Comparison of ENCODE assay signal across 6 cellular contexts in genomic region chr11:6258571-6258998, GRCh38. TPM values are rescaled to one million over a fixed set of nuclear protein-coding genes. Genes with fewer than 3 reads are reported as not detected.
DNase-seq lines count a peak whose midpoint lies in the region; ATAC-seq and TF ChIP-seq lines count a peak whose summit lies in the region.

No MANE protein-coding gene starts in this region.

- ATAC-seq in mucosa of descending colon (peak; percentile 16), HG02973 (IDR thresholded peaks at IDR 0.05; ENCODE audit: unreplicated experiment) (no peak)
- ATAC-seq in activated CD4-positive, CD25-positive, alpha-beta regulatory T cell treated with anti-CD3 and anti-CD28 coated beads, Interleukin-2, amount 50 U/mL, for 24 hours, result no peak

- H3K27ac ChIP-seq in WERI-Rb-1, result no peak overlapping the region

- peaks cover 6% of the 10 kb centered on the region for H3K4me1 ChIP-seq in mucosa of descending colon (ENCODE audit: low read depth)

- intact Hi-C loops in mucosa of descending colon (cut with DNase I, micrococcal nuclease), result no loop called here

- TF ChIP-seq CTCF in WERI-Rb-1 (IDR thresholded peaks at IDR 0.05; ENCODE audit: low read depth, low read length) (0 out of 2 replicates have a peak, but pooled peaks have one; percentile 31), mucosa of descending colon (IDR thresholded peaks at IDR 0.05) (no peak)

- no peaks in the 10 kb centered on the region for H3K36me3 ChIP-seq in WERI-Rb-1
- H3K36me3 ChIP-seq in mucosa of descending colon (ENCODE audit: low read depth), result no peaks in the 10 kb centered on the region

- no peaks in the 10 kb centered on the region for H3K27me3 ChIP-seq in WERI-Rb-1 (ENCODE audit: insufficient read depth, low read depth, severe bottlenecking)

- H3K9me3 ChIP-seq in WERI-Rb-1 (ENCODE audit: severe bottlenecking), result peaks cover 4% of the 10 kb centered on the region
- no peaks in the 10 kb centered on the region for H3K9me3 ChIP-seq in mucosa of descending colon

- peak; percentile 40 for DNase-seq in CD1c-positive myeloid dendritic cell (ENCODE audit: extremely low spot score)
- peak; percentile 35 for DNase-seq in WERI-Rb-1
- DNase-seq in mucosa of descending colon, result no peak
- DNase-seq in DMS153 (lab: John Stamatoyannopoulos, UW), result no peak

- H3K4me3 ChIP-seq in WERI-Rb-1 (ENCODE audit: low read depth, low read length) (peak overlapping the region; percentile 57), mucosa of descending colon (no peak overlapping the region)

RNA-seq across cellular contexts. Expression of gene CCKBR, which starts 1.1 kb away (rescaled TPM):
- under 1 TPM in 1 of 3 donors, not detected in 2; 0.60 TPM for total RNA-seq in mucosa of descending colon

RNA-seq across cellular contexts. Expression of gene CNGA4, which starts 19.7 kb away (rescaled TPM):
- total RNA-seq in mucosa of descending colon, result under 1 TPM in 2 of 3 donors, not detected in 1; 0.20 to 0.22 TPM

RNA-seq across cellular contexts. Expression of gene FHIP1B, which starts 24.1 kb away (rescaled TPM):
- 100 to 1,000 TPM in 1 of 3 donors, 10 to 100 TPM in 2; 78.0 to 195 (median 92.1) TPM for total RNA-seq in mucosa of descending colon

RNA-seq across cellular contexts. Expression of gene C11orf42, which starts 53.2 kb away (rescaled TPM):
- total RNA-seq in mucosa of descending colon, result not detected

RNA-seq across cellular contexts. Expression of gene OR52W1, which starts 59.6 kb away (rescaled TPM):
- total RNA-seq in mucosa of descending colon, result not detected

Comparison
In these comparisons a context has a peak if more than half of its experiments do, and no peak if none do; other contexts are left out.
1. DNase-seq: peak in CD1c-positive myeloid dendritic cell (single experiment) and WERI-Rb-1 (single experiment); none in mucosa of descending colon (0 of 3) and DMS153 (single experiment).